In the genomic region with DNA sequence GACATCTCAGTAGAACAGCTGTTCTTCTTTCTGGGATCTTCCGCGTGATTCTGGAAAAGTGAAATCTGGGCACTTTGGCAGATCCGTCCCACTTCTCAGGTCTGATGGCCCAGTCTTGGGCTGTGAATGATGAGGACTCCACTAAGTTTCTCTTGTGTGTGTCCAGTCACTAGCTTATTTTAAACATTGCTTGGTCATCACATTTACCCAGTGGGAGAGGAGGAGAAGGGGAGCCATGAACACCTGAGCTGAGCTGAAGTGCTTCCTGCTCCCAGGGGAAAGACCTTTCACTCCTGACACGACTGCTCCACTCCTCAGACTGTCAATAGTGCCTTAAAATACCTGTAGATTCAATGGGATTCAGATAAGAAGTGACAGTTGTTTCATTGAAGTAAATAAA, we compare ENCODE assay signal across 29 cellular contexts.
"Had no signal": no experiment of that assay in that cellular context is flagged by ENCODE, and none has a peak within 500 bp of the region (broad histone marks: within the 10 kb centered on the region; RNA-seq: fewer than 3 reads in every experiment).

No MANE protein-coding gene starts in this region.

- FAIRE-seq: endometrium, endothelial cell of umbilical vein, frontal cortex had no signal

- H3K36me3 ChIP-seq: colonic mucosa, esophagus muscularis mucosa, esophagus squamous epithelium, gastrocnemius medialis, gastroesophageal sphincter, heart left ventricle, heart right ventricle had no signal

- H3K9me3 ChIP-seq: colonic mucosa, gastrocnemius medialis had no signal

- DNase-seq: colonic mucosa; cortex of kidney; dermis blood vessel endothelial cell; dorsolateral prefrontal cortex; effector CD4-positive, alpha-beta T cell; effector CD8-positive, alpha-beta T cell; effector memory CD4-positive, alpha-beta T cell; effector memory CD8-positive, alpha-beta T cell; endodermal cell; erythroblast; esophagus squamous epithelium; foreskin fibroblast; foreskin keratinocyte; foreskin melanocyte; gastrocnemius medialis; glutamatergic neuron; head of caudate nucleus; heart left ventricle; heart right ventricle had no signal

- H3K4me2 ChIP-seq: hepatocyte had no signal

- H3K27ac ChIP-seq: colonic mucosa, coronary artery, dorsolateral prefrontal cortex, epithelial cell of prostate, esophagus muscularis mucosa, esophagus squamous epithelium, foreskin keratinocyte, gastrocnemius medialis, gastroesophageal sphincter, heart left ventricle, heart right ventricle, hepatocyte had no signal

- H3K27ac Mint-ChIP-seq: dendritic cell treated with granulocyte-macrophage colony-stimulating factor and Interleukin-4, amounts not matched to agents 40 ng/mL and 50 ng/mL, for 4 days; effector memory CD8-positive, alpha-beta T cell; endodermal cell had no signal

- H3K27me3 Mint-ChIP-seq: dendritic cell treated with granulocyte-macrophage colony-stimulating factor and Interleukin-4, amounts not matched to agents 40 ng/mL and 50 ng/mL, for 4 days had no signal

- H3K4me3 ChIP-seq: colonic mucosa, coronary artery, dorsolateral prefrontal cortex, esophagus muscularis mucosa, esophagus squamous epithelium, gastrocnemius medialis, gastroesophageal sphincter, heart left ventricle, heart right ventricle, hepatocyte had no signal

- H2AFZ ChIP-seq: hepatocyte had no signal

- H3K4me3 Mint-ChIP-seq: dendritic cell treated with granulocyte-macrophage colony-stimulating factor and Interleukin-4, amounts not matched to agents 40 ng/mL and 50 ng/mL, for 4 days; effector memory CD8-positive, alpha-beta T cell; endodermal cell had no signal

- H3K27me3 ChIP-seq: colonic mucosa, dorsolateral prefrontal cortex, esophagus muscularis mucosa, esophagus squamous epithelium, gastrocnemius medialis, heart left ventricle, heart right ventricle, hepatocyte had no signal

- H3K79me2 ChIP-seq: hepatocyte had no signal

- ATAC-seq: effector memory CD8-positive, alpha-beta T cell; esophagus mucosa; foreskin keratinocyte; gastrocnemius medialis; gastroesophageal sphincter; heart left ventricle; heart right ventricle had no signal

- H3K4me1 ChIP-seq: colonic mucosa, esophagus muscularis mucosa, esophagus squamous epithelium, foreskin keratinocyte, gastrocnemius medialis, gastroesophageal sphincter, heart left ventricle, heart right ventricle had no signal
